In the genomic region with DNA sequence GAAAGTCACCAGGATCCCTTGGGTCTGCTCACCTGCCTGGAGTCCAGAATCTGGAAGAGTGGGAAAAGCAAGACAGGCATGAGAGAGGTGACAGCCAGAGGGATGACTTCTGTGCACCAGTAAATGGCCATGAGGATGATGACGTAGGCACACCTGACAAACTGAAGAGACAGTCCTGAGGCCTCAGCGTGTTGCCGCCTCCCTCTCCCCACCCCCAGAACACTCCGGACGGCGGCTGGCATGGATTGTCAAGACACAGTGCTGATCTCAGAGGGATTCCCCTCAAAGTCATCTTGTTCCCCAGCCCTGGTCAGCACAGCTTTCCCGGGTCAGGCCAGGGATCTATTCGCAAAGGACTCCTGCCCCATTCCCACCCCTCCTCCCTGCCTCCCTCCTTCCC, we compare ENCODE assay signal across 26 cellular contexts. TPM values are rescaled to one million over a fixed set of nuclear protein-coding genes. Genes with fewer than 3 reads are reported as not detected.
"Had no signal": no experiment of that assay in that cellular context is flagged by ENCODE, and none has a peak within 500 bp of the region (broad histone marks: within the 10 kb centered on the region; RNA-seq: fewer than 3 reads in every experiment).

No MANE protein-coding gene starts in this region.

- H3K9me3 Mint-ChIP-seq: activated naive CD8-positive, alpha-beta T cell treated with anti-CD3 and anti-CD28 coated beads, Interleukin-2, amount 10 ng/mL, durations not matched to agents 7 days and 5 days; T-helper 1 cell treated with Interleukin-12 subunit alpha and Interleukin-12 subunit beta and Interleukin-4 antibody, amounts not matched to agents 30 μg/mL and 1 μg/mL, for 36 hours; WTC11 had no signal

- H3K36me3 ChIP-seq: adrenal gland, breast epithelium, Peyer's patch, SJSA1 had no signal

- ATAC-seq: WTC11 had no signal

- H3K27me3 ChIP-seq: breast epithelium, SJSA1 had no signal

- H3K4me3 ChIP-seq: adrenal gland, breast epithelium, Peyer's patch, SJSA1 had no signal

- H3K4me3 Mint-ChIP-seq: activated naive CD8-positive, alpha-beta T cell treated with anti-CD3 and anti-CD28 coated beads, Interleukin-2, amount 10 ng/mL, durations not matched to agents 7 days and 5 days; T-helper 1 cell treated with Interleukin-12 subunit alpha and Interleukin-12 subunit beta and Interleukin-4 antibody, amounts not matched to agents 30 μg/mL and 1 μg/mL, for 36 hours; WTC11 had no signal

- H3K27ac Mint-ChIP-seq: activated naive CD8-positive, alpha-beta T cell treated with anti-CD3 and anti-CD28 coated beads, Interleukin-2, amount 10 ng/mL, durations not matched to agents 7 days and 5 days; T-helper 1 cell treated with Interleukin-12 subunit alpha and Interleukin-12 subunit beta and Interleukin-4 antibody, amounts not matched to agents 30 μg/mL and 1 μg/mL, for 36 hours; WTC11 had no signal

- H3K36me3 Mint-ChIP-seq: activated naive CD8-positive, alpha-beta T cell treated with anti-CD3 and anti-CD28 coated beads, Interleukin-2, amount 10 ng/mL, durations not matched to agents 7 days and 5 days; WTC11 had no signal

- H3K4me1 ChIP-seq: adrenal gland, Peyer's patch had no signal

- DNase-seq: activated CD4-positive, alpha-beta T cell treated with anti-CD3 and anti-CD28 coated beads for 48 hours; activated CD4-positive, alpha-beta T cell treated with anti-CD3 and anti-CD28 coated beads, Interleukin-2, amount 50 U/mL, for 48 hours; activated CD4-positive, CD25-positive, alpha-beta regulatory T cell treated with anti-CD3 and anti-CD28 coated beads, Interleukin-2, amount 50 U/mL, for 72 hours; activated naive CD4-positive, alpha-beta T cell treated with anti-CD3 and anti-CD28 coated beads, Interleukin-2, amount 50 U/mL, for 16 hours; activated naive CD8-positive, alpha-beta T cell treated with anti-CD3 and anti-CD28 coated beads, Interleukin-2, amount 10 ng/mL, durations not matched to agents 7 days and 5 days; activated T-cell treated with anti-CD3 and anti-CD28 coated beads, Interleukin-2, amount 50 U/mL, for 1 hour; adrenal gland; caudate nucleus; KG1; NCI-H1048; NCI-H146; NCI-H187 treated with DMSO at 0.1 percent for 48 hours; NCI-H2081 treated with DMSO at 0.1 percent for 48 hours; NCI-H446; NCI-H524; Peyer's patch; Right ventricle myocardium superior; T-helper 9 cell had no signal

- H3K9me3 ChIP-seq: adrenal gland, breast epithelium, Peyer's patch, SJSA1 had no signal

- H3K27ac ChIP-seq: adrenal gland, breast epithelium, Peyer's patch, RWPE1, SJSA1 had no signal

RNA-seq across cellular contexts. Expression of a gene that starts 6.2 kb away (rescaled TPM):
- total RNA-seq: activated naive CD8-positive, alpha-beta T cell treated with anti-CD3 and anti-CD28 coated beads, Interleukin-2, amount 10 ng/mL, durations not matched to agents 7 days and 5 days; LHCN-M2; M059J; Peyer's patch; Right ventricle myocardium superior; SJSA1 had no signal
- polyA plus RNA-seq: aorta had no signal
